1 cellular context compared by ENCODE assay signal in the genomic region with DNA sequence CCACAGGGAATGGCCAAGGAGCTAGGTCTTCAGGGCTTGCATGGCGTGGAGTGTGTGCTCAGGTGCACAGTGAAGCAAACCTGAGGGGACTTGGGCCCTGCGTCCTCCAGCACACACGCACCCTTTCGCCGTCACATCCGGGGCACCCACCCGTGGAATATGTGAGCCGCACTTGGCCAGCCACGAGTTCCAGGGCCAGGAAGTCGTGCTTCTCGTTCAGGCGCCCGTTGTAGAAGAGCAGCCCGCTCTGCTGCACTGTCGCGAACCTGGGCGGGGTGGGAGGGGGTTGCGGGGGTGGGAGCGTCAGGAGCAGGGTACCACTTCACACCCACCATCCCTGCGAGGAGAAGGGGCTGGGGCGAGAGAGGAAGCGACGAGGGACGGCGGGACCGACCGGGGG.
TF ChIP-seq lines count a peak whose summit lies in the region.

No MANE protein-coding gene starts in this region.

TF ChIP-seq in GM12878, 131 proteins besides CTCF, POLR2A, EP300 and RAD21:
- TF ChIP-seq BCL11A (IDR thresholded peaks at IDR 0.05; ENCODE audit: low read depth, low read length): no peak
- TF ChIP-seq SPI1 (IDR thresholded peaks at IDR 0.05; ENCODE audit: borderline replicate concordance, insufficient read depth, low read depth, low read length): no peak
- no peak for TF ChIP-seq HDAC2 (IDR thresholded peaks at IDR 0.05)
- TF ChIP-seq EGR1 (IDR thresholded peaks at IDR 0.05; ENCODE audit: borderline replicate concordance in 1 of 2, low read depth in 2 of 2, low read length in 2 of 2): 0 out of 3 replicates have a peak, but pooled peaks of 1 of the 2 experiments have one; percentile 22
- no peak for TF ChIP-seq KLF5 (IDR thresholded peaks at IDR 0.05; ENCODE audit: partially characterized antibody)
- no peak for TF ChIP-seq KDM1A (IDR thresholded peaks at IDR 0.05; ENCODE audit: borderline replicate concordance)
- no peak for TF ChIP-seq STAT1 (conservative IDR thresholded peaks at IDR 0.05)
